In the genomic region with DNA sequence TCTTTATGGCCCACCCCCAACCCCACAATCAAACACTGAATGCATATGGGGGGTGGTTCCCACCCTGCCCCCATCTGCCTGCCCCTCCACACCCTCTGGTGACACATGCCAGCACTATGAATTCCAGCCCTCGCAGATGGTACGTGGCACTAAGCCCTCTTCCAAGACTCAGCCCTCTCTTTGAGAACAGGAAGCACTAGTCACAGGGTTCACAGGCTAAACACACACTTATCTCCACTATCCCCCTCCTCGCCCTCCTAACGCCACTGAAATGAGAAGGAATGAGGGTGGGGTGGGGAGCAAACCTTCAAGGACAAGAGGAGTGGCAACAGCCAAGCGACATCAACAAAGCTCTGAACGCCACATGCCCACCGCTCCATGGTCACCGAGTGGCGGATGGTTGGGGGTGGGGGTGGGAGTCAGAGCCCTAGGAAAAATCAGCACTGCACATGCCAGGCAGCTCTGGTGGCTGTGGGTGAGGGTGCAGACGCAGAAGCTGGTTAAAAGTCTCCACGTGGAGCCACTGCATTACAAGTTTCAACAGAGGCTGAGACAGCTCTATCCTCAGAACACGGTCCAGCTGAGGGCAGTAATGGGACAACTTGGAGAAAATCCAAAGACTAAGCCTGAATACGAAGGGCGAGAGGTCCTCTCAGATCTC, we compare ENCODE assay signal across 9 cellular contexts. TPM values are rescaled to one million over a fixed set of nuclear protein-coding genes. Genes with fewer than 3 reads are reported as not detected.
DNase-seq lines count a peak whose midpoint lies in the region; ATAC-seq and TF ChIP-seq lines count a peak whose summit lies in the region.
"Had no signal": no experiment of that assay in that cellular context is flagged by ENCODE, and none has a peak within 500 bp of the region (broad histone marks: within the 10 kb centered on the region; RNA-seq: fewer than 3 reads in every experiment).

No MANE protein-coding gene starts in this region.

- H3K27ac ChIP-seq in cardiac muscle cell = peak overlapping the region; percentile 43

- H3K9me3 ChIP-seq in adipocyte (ENCODE audit: control insufficient read depth, low read length) = no peaks in the 10 kb centered on the region
- no peaks in the 10 kb centered on the region for H3K9me3 ChIP-seq in cardiac muscle cell (ENCODE audit: low read depth)

- peak; percentile 39 for TF ChIP-seq CTCF in cardiac muscle cell (IDR thresholded peaks at IDR 0.05; ENCODE audit: low read depth, low read length)

- H3K36me3 ChIP-seq in adipocyte (ENCODE audit: control insufficient read depth, insufficient read depth, low read length, severe bottlenecking) (peaks cover 24% of the 10 kb centered on the region), cardiac muscle cell (no peaks in the 10 kb centered on the region), H7 (replicated peaks; ENCODE audit: control insufficient read depth, insufficient read depth, low read length) (peaks cover 14% of the 10 kb centered on the region)

- ATAC-seq in HG03039 (IDR thresholded peaks at IDR 0.05; ENCODE audit: unreplicated experiment) = no peak

- H3K4me3 ChIP-seq in adipocyte (ENCODE audit: low read length) (peak overlapping the region; percentile 18), cardiac muscle cell (no peak overlapping the region), H7 (ENCODE audit: insufficient read depth, low read depth, low read length) (no peak overlapping the region)

- H3K27me3 ChIP-seq in adipocyte (replicated peaks; ENCODE audit: control insufficient read depth, insufficient read depth, low read length) (no peaks in the 10 kb centered on the region), cardiac muscle cell (no peaks in the 10 kb centered on the region), H7 (ENCODE audit: control insufficient read depth, insufficient read depth, low read length) (no peaks in the 10 kb centered on the region)

- H3K4me1 ChIP-seq in adipocyte (ENCODE audit: control insufficient read depth, insufficient read depth, low read length) = peaks cover 76% of the 10 kb centered on the region
- peaks cover 21% of the 10 kb centered on the region for H3K4me1 ChIP-seq in cardiac muscle cell (ENCODE audit: low read depth)

- H3K9ac ChIP-seq in adipocyte (ENCODE audit: low read length) = peak overlapping the region; percentile 77

- peak; percentile 87 for DNase-seq in Daoy (ENCODE audit: low read depth)
- DNase-seq in adipocyte (ENCODE audit: low read depth) = peak; percentile 88
- DNase-seq in cardiac muscle cell (ENCODE audit: low read depth in 1 of 2, low spot score in 1 of 2) = peak; percentile 25 to 77
- peak; percentile 88 for DNase-seq in putamen (ENCODE audit: low spot score)
- no peak for DNase-seq in H7
- no peak for DNase-seq in SIG-M5 treated with dmso at 0.1 percent for 504 hours (lab: John Stamatoyannopoulos, UW; ENCODE audit: unreplicated experiment)
- no peak for DNase-seq in activated CD8-positive, alpha-beta memory T cell treated with anti-CD3 and anti-CD28 coated beads, Interleukin-2, amount 50 U/mL, for 48 hours
- DNase-seq: activated T-cell treated with anti-CD3 and anti-CD28 coated beads, Interleukin-2, amount 50 U/mL, for 1 hour had no signal

RNA-seq across cellular contexts. Expression of a gene that starts 33.6 kb away (rescaled TPM):
- total RNA-seq in Daoy (2014; rRNA removed; shearing (Covaris generic)) = 9.7 and 12.8 TPM in 2 replicates
- 65.7 and 70.3 TPM in 2 replicates for total RNA-seq in cardiac muscle cell
- 59.6 and 68.8 TPM in 2 replicates for polyA plus RNA-seq in cardiac muscle cell
- 44.5 and 46.9 TPM in 2 replicates for total RNA-seq in H7 (2014; rRNA removed; shearing (Covaris generic))

RNA-seq across cellular contexts. Expression of a gene that starts 37.4 kb away (rescaled TPM):
- 42.0 and 54.1 TPM in 2 replicates for total RNA-seq in Daoy (2014; rRNA removed; shearing (Covaris generic))
- 3.6 and 4.1 TPM in 2 replicates for total RNA-seq in cardiac muscle cell
- 2.9 and 4.3 TPM in 2 replicates for polyA plus RNA-seq in cardiac muscle cell
- total RNA-seq in H7 (2014; rRNA removed; shearing (Covaris generic)) = 2.6 and 5.3 TPM in 2 replicates

RNA-seq across cellular contexts. Expression of a gene that starts 57.6 kb away (rescaled TPM):
- 2.8 and 3.9 TPM in 2 replicates for total RNA-seq in Daoy (2014; rRNA removed; shearing (Covaris generic))
- total RNA-seq in cardiac muscle cell = 26.1 and 41.5 TPM in 2 replicates
- polyA plus RNA-seq in cardiac muscle cell = 30.9 and 38.7 TPM in 2 replicates
- 23.4 and 49.6 TPM in 2 replicates for total RNA-seq in H7 (2014; rRNA removed; shearing (Covaris generic))

Comparison
In these comparisons a context has a peak if more than half of its experiments do, and no peak if none do; other contexts are left out.
1. DNase-seq: peak in Daoy (single experiment), adipocyte (single experiment), cardiac muscle cell (2 of 2) and putamen (single experiment); none in H7 (single experiment), SIG-M5 treated with dmso at 0.1 percent for 504 hours (single experiment) and activated CD8-positive, alpha-beta memory T cell treated with anti-CD3 and anti-CD28 coated beads, Interleukin-2, amount 50 U/mL, for 48 hours (single experiment).